ENCODE assay signal across 19 cellular contexts in genomic region chr14:52355526-52355925, GRCh38. TPM values are rescaled to one million over a fixed set of nuclear protein-coding genes. Genes with fewer than 3 reads are reported as not detected.
A peak's percentile ranks its signal among the peaks of the same experiment; 100 is the strongest.
DNase-seq lines count a peak whose midpoint lies in the region; ATAC-seq and TF ChIP-seq lines count a peak whose summit lies in the region.
"Had no signal": no experiment of that assay in that cellular context is flagged by ENCODE, and none has a peak within 500 bp of the region (broad histone marks: within the 10 kb centered on the region; RNA-seq: fewer than 3 reads in every experiment).

No MANE protein-coding gene starts in this region.

- TF ChIP-seq CTCF in activated CD8-positive, alpha-beta T cell treated with anti-CD3 and anti-CD28 coated beads for 36 hours (IDR thresholded peaks at IDR 0.05) = no peak
- TF ChIP-seq CTCF in uterus (IDR thresholded peaks at IDR 0.05) = no peak

- no peak overlapping the region for H3K4me3 ChIP-seq in uterus
- H3K4me3 ChIP-seq in HAP-1 = no peak overlapping the region
- H3K4me3 ChIP-seq: testis had no signal

- peaks cover 26% of the 10 kb centered on the region for H3K36me3 Mint-ChIP-seq in activated naive CD8-positive, alpha-beta T cell treated with anti-CD3 and anti-CD28 coated beads, Interleukin-2, amount 10 ng/mL, durations not matched to agents 7 days and 5 days
- H3K36me3 Mint-ChIP-seq in activated naive CD8-positive, alpha-beta T cell treated with anti-CD3 and anti-CD28 coated beads for 36 hours = peaks cover 6% of the 10 kb centered on the region
- peaks cover 4% of the 10 kb centered on the region for H3K36me3 Mint-ChIP-seq in activated CD8-positive, alpha-beta T cell treated with anti-CD3 and anti-CD28 coated beads for 36 hours (ENCODE audit: low read depth)
- H3K36me3 Mint-ChIP-seq: memory B cell had no signal

- H3K27me3 ChIP-seq in uterus (no peaks in the 10 kb centered on the region), HAP-1 (ENCODE audit: low read depth) (no peaks in the 10 kb centered on the region)
- H3K27me3 ChIP-seq: testis had no signal

- H3K27ac ChIP-seq in uterus = peak overlapping the region; percentile 5 to 66
- H3K27ac ChIP-seq: KMS-11, parathyroid adenoma, testis had no signal

- peaks cover 53% of the 10 kb centered on the region for H3K4me1 Mint-ChIP-seq in activated naive CD8-positive, alpha-beta T cell treated with anti-CD3 and anti-CD28 coated beads, Interleukin-2, amount 10 ng/mL, durations not matched to agents 7 days and 5 days
- H3K4me1 Mint-ChIP-seq in activated naive CD8-positive, alpha-beta T cell treated with anti-CD3 and anti-CD28 coated beads for 36 hours = peaks cover 63% of the 10 kb centered on the region
- peaks cover 54% of the 10 kb centered on the region for H3K4me1 Mint-ChIP-seq in activated CD8-positive, alpha-beta T cell treated with anti-CD3 and anti-CD28 coated beads for 36 hours (ENCODE audit: low read depth)
- H3K4me1 Mint-ChIP-seq: activated B cell treated with CpG ODN at 0.5 μM for 24 hours had no signal

- TF ChIP-seq POLR2A in uterus (IDR thresholded peaks at IDR 0.05) = no peak

- POLR2A ChIA-PET in activated naive CD8-positive, alpha-beta T cell treated with anti-CD3 and anti-CD28 coated beads, Interleukin-2, amount 10 ng/mL, durations not matched to agents 7 days and 5 days (lab: Charles Lee) = interaction anchor here (6.8 kb wide), 1 partner anchor 40 kb away, joined by 225 read pairs; the partner anchor contains the start of gene PTGER2
- POLR2A ChIA-PET in activated CD8-positive, alpha-beta T cell treated with anti-CD3 and anti-CD28 coated beads for 36 hours (lab: Charles Lee) = interaction anchor here (0.5 kb wide), 1 partner anchor 18 kb away, joined by 4 read pairs; no protein-coding TSS in a partner anchor

- H3K4me3 Mint-ChIP-seq in activated naive CD8-positive, alpha-beta T cell treated with anti-CD3 and anti-CD28 coated beads, Interleukin-2, amount 10 ng/mL, durations not matched to agents 7 days and 5 days = peak overlapping the region; percentile 61
- H3K4me3 Mint-ChIP-seq in activated naive CD8-positive, alpha-beta T cell treated with anti-CD3 and anti-CD28 coated beads for 36 hours = no peak overlapping the region
- H3K4me3 Mint-ChIP-seq in activated CD8-positive, alpha-beta T cell treated with anti-CD3 and anti-CD28 coated beads for 36 hours = no peak overlapping the region
- H3K4me3 Mint-ChIP-seq: activated B cell treated with CpG ODN at 0.5 μM for 24 hours; activated T-cell treated with anti-CD3 and anti-CD28 coated beads, Interleukin-2, amount 50 U/mL, for 24 hours; memory B cell had no signal

- in situ Hi-C loops in HAP-1 (cut with MboI; ENCODE audit: low sequenced_read_pairs) = no loop called here

- intact Hi-C loops in activated CD8-positive, alpha-beta T cell treated with anti-CD3 and anti-CD28 coated beads for 36 hours (cut with micrococcal nuclease) = no loop called here
- intact Hi-C loops in uterus (cut with DNase I; ENCODE audit: low total_unique reads) = no loop called here

- H3K27ac Mint-ChIP-seq in activated naive CD8-positive, alpha-beta T cell treated with anti-CD3 and anti-CD28 coated beads, Interleukin-2, amount 10 ng/mL, durations not matched to agents 7 days and 5 days = peak overlapping the region; percentile 88
- no peak overlapping the region for H3K27ac Mint-ChIP-seq in activated naive CD8-positive, alpha-beta T cell treated with anti-CD3 and anti-CD28 coated beads for 36 hours
- peak overlapping the region; percentile 13 for H3K27ac Mint-ChIP-seq in activated CD8-positive, alpha-beta T cell treated with anti-CD3 and anti-CD28 coated beads for 36 hours
- H3K27ac Mint-ChIP-seq: activated B cell treated with CpG ODN at 0.5 μM for 24 hours; activated T-cell treated with anti-CD3 and anti-CD28 coated beads, Interleukin-2, amount 50 U/mL, for 24 hours; memory B cell had no signal

- no peak for DNase-seq in activated naive CD8-positive, alpha-beta T cell treated with anti-CD3 and anti-CD28 coated beads, Interleukin-2, amount 10 ng/mL, durations not matched to agents 7 days and 5 days
- no peak for DNase-seq in activated naive CD8-positive, alpha-beta T cell treated with anti-CD3 and anti-CD28 coated beads for 36 hours
- DNase-seq in activated CD8-positive, alpha-beta T cell treated with anti-CD3 and anti-CD28 coated beads for 36 hours = no peak
- DNase-seq in kidney tubule cell (ENCODE audit: low spot score) = peak; percentile 58
- DNase-seq in uterus = no peak
- no peak for DNase-seq in ureter (ENCODE audit: low spot score)
- DNase-seq in SW 1271 (lab: John Stamatoyannopoulos, UW) = no peak
- no peak for DNase-seq in HAP-1 (ENCODE audit: low spot score in 2 of 2)
- DNase-seq: activated B cell treated with CpG ODN at 0.5 μM for 24 hours; activated T-cell treated with anti-CD3 and anti-CD28 coated beads, Interleukin-2, amount 50 U/mL, for 24 hours; amygdala; cortex of kidney; H7; SIG-M5; stimulated activated CD4-positive, alpha-beta T cell treated with anti-CD3 and anti-CD28 coated beads, Interleukin-15, amount 100 ng/mL, for 24 hours; testis had no signal

- no peaks in the 10 kb centered on the region for H3K36me3 ChIP-seq in uterus
- no peaks in the 10 kb centered on the region for H3K36me3 ChIP-seq in HAP-1 (replicated peaks)

- no peak for ATAC-seq in activated naive CD8-positive, alpha-beta T cell treated with anti-CD3 and anti-CD28 coated beads, Interleukin-2, amount 10 ng/mL, durations not matched to agents 7 days and 5 days (ENCODE audit: low read depth)
- ATAC-seq in activated CD8-positive, alpha-beta T cell treated with anti-CD3 and anti-CD28 coated beads for 36 hours = no peak

- H3K9me3 ChIP-seq in uterus = no peaks in the 10 kb centered on the region
- no peaks in the 10 kb centered on the region for H3K9me3 ChIP-seq in HAP-1
- H3K9me3 ChIP-seq: testis had no signal

- H3K27me3 Mint-ChIP-seq in activated naive CD8-positive, alpha-beta T cell treated with anti-CD3 and anti-CD28 coated beads, Interleukin-2, amount 10 ng/mL, durations not matched to agents 7 days and 5 days = no peaks in the 10 kb centered on the region
- H3K27me3 Mint-ChIP-seq in activated naive CD8-positive, alpha-beta T cell treated with anti-CD3 and anti-CD28 coated beads for 36 hours = no peaks in the 10 kb centered on the region
- H3K27me3 Mint-ChIP-seq in activated CD8-positive, alpha-beta T cell treated with anti-CD3 and anti-CD28 coated beads for 36 hours = peaks cover 1% of the 10 kb centered on the region
- H3K27me3 Mint-ChIP-seq: activated T-cell treated with anti-CD3 and anti-CD28 coated beads, Interleukin-2, amount 50 U/mL, for 24 hours had no signal

- H3K4me1 ChIP-seq in uterus (peaks cover 11 to 12% of the 10 kb centered on the region in 2 donors), HAP-1 (no peaks in the 10 kb centered on the region)
- H3K4me1 ChIP-seq: parathyroid adenoma had no signal

- peaks cover 6% of the 10 kb centered on the region for H3K9me3 Mint-ChIP-seq in activated naive CD8-positive, alpha-beta T cell treated with anti-CD3 and anti-CD28 coated beads, Interleukin-2, amount 10 ng/mL, durations not matched to agents 7 days and 5 days
- H3K9me3 Mint-ChIP-seq in activated naive CD8-positive, alpha-beta T cell treated with anti-CD3 and anti-CD28 coated beads for 36 hours = peaks cover 10% of the 10 kb centered on the region
- H3K9me3 Mint-ChIP-seq in activated CD8-positive, alpha-beta T cell treated with anti-CD3 and anti-CD28 coated beads for 36 hours = no peaks in the 10 kb centered on the region
- H3K9me3 Mint-ChIP-seq: activated B cell treated with CpG ODN at 0.5 μM for 24 hours; activated T-cell treated with anti-CD3 and anti-CD28 coated beads, Interleukin-2, amount 50 U/mL, for 24 hours; memory B cell had no signal

- CTCF ChIA-PET in activated CD8-positive, alpha-beta T cell treated with anti-CD3 and anti-CD28 coated beads for 36 hours (lab: Charles Lee) = interaction anchor here (0.6 kb wide), 1 partner anchor 44 kb away, joined by 3 read pairs; no protein-coding TSS in a partner anchor

RNA-seq across cellular contexts. Expression of gene PTGER2, which starts 41.4 kb away (rescaled TPM):
- 100 to 1,000 TPM; 115 to 119 TPM for total RNA-seq in activated naive CD8-positive, alpha-beta T cell treated with anti-CD3 and anti-CD28 coated beads, Interleukin-2, amount 10 ng/mL, durations not matched to agents 7 days and 5 days
- 10 to 100 TPM; 20.8 to 23.3 TPM for total RNA-seq in activated naive CD8-positive, alpha-beta T cell treated with anti-CD3 and anti-CD28 coated beads for 36 hours
- 10 to 100 TPM; 19.5 to 19.9 TPM for total RNA-seq in activated CD8-positive, alpha-beta T cell treated with anti-CD3 and anti-CD28 coated beads for 36 hours
- total RNA-seq in uterus (1 to 10 TPM; 1.5 to 7.1 (median 4.7) TPM), ureter (3.4 TPM)

Comparison
In these comparisons a context has a peak if more than half of its experiments do, and no peak if none do; other contexts are left out.
1. RNA of gene PTGER2, which starts 41.4 kb away (total RNA-seq): 115 to 119 TPM in activated naive CD8-positive, alpha-beta T cell treated with anti-CD3 and anti-CD28 coated beads, Interleukin-2, amount 10 ng/mL, durations not matched to agents 7 days and 5 days; 20.8 to 23.3 TPM in activated naive CD8-positive, alpha-beta T cell treated with anti-CD3 and anti-CD28 coated beads for 36 hours, 19.5 to 19.9 TPM in activated CD8-positive, alpha-beta T cell treated with anti-CD3 and anti-CD28 coated beads for 36 hours, 1.5 to 7.1 TPM in uterus and 3.4 TPM in ureter (single experiment); every median in the first group is over 4 times any median in the second.